34 cellular contexts compared by ENCODE assay signal in genomic region chr12:34368079-34368478, GRCh38.
"Had no signal": no experiment of that assay in that cellular context is flagged by ENCODE, and none has a peak within 500 bp of the region (broad histone marks: within the 10 kb centered on the region; RNA-seq: fewer than 3 reads in every experiment).

No MANE protein-coding gene starts in this region.

- DNase-seq: Karpas-422, Kasumi-1, MG63, MM.1S, MV-4-11, NCI-H1048, NCI-H1092, NCI-H1092 treated with DMSO at 0.1 percent for 48 hours, NCI-H1105, NCI-H1105 treated with DMSO at 0.1 percent for 48 hours, NCI-H1417, NCI-H1417 treated with DMSO at 0.1 percent for 48 hours, NCI-H1436, NCI-H1436 treated with DMSO at 0.1 percent for 48 hours, NCI-H146, NCI-H1694, NCI-H1694 treated with DMSO at 0.1 percent for 48 hours, NCI-H187, NCI-H187 treated with DMSO at 0.1 percent for 48 hours, NCI-H1930, NCI-H2029, NCI-H2029 treated with DMSO at 0.1 percent for 48 hours, NCI-H2081, NCI-H2081 treated with DMSO at 0.1 percent for 48 hours, NCI-H2107, NCI-H2171, NCI-H2171 treated with DMSO at 0.1 percent for 48 hours, NCI-H2227 treated with DMSO at 0.1 percent for 48 hours, NCI-H226, NCI-H345, NCI-H446, NCI-H446 treated with DMSO at 0.1 percent for 48 hours, NCI-H510A, NCI-H510A treated with DMSO at 0.1 percent for 48 hours had no signal

- H3K4me3 ChIP-seq: MG63 had no signal

- H3K9me3 ChIP-seq: MG63 had no signal

- H3K36me3 ChIP-seq: MG63 had no signal
